1 cellular context compared by ENCODE assay signal in the genomic region with DNA sequence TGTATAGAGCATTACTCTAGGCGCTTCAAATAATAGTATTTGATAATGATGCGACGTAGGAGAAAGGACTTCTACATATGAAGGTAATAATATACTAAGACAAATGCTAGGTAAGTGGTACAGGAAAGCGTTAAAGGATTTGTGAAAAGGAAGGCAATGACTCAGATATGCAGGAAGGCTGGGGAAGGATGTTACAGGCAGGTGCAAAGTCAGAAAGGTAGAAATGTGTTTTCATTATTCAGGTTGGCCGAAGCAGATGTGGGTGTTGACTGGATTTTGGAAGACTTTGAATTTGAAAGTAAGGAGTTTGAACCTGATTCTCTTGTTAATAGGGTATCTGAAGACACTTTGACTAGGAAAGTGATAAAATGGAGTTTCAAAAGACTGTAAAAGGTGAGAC.
TF ChIP-seq lines count a peak whose summit lies in the region.

No MANE protein-coding gene starts in this region.

TF ChIP-seq in GM23338, 12 proteins besides CTCF, POLR2A, EP300 and RAD21 (continued from another document):
- TF ChIP-seq, protein P1, sequence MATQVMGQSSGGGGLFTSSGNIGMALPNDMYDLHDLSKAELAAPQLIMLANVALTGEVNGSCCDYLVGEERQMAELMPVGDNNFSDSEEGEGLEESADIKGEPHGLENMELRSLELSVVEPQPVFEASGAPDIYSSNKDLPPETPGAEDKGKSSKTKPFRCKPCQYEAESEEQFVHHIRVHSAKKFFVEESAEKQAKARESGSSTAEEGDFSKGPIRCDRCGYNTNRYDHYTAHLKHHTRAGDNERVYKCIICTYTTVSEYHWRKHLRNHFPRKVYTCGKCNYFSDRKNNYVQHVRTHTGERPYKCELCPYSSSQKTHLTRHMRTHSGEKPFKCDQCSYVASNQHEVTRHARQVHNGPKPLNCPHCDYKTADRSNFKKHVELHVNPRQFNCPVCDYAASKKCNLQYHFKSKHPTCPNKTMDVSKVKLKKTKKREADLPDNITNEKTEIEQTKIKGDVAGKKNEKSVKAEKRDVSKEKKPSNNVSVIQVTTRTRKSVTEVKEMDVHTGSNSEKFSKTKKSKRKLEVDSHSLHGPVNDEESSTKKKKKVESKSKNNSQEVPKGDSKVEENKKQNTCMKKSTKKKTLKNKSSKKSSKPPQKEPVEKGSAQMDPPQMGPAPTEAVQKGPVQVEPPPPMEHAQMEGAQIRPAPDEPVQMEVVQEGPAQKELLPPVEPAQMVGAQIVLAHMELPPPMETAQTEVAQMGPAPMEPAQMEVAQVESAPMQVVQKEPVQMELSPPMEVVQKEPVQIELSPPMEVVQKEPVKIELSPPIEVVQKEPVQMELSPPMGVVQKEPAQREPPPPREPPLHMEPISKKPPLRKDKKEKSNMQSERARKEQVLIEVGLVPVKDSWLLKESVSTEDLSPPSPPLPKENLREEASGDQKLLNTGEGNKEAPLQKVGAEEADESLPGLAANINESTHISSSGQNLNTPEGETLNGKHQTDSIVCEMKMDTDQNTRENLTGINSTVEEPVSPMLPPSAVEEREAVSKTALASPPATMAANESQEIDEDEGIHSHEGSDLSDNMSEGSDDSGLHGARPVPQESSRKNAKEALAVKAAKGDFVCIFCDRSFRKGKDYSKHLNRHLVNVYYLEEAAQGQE (IDR thresholded peaks at IDR 0.05; ENCODE audit: unreplicated experiment) = no peak
- TF ChIP-seq, protein P2, sequence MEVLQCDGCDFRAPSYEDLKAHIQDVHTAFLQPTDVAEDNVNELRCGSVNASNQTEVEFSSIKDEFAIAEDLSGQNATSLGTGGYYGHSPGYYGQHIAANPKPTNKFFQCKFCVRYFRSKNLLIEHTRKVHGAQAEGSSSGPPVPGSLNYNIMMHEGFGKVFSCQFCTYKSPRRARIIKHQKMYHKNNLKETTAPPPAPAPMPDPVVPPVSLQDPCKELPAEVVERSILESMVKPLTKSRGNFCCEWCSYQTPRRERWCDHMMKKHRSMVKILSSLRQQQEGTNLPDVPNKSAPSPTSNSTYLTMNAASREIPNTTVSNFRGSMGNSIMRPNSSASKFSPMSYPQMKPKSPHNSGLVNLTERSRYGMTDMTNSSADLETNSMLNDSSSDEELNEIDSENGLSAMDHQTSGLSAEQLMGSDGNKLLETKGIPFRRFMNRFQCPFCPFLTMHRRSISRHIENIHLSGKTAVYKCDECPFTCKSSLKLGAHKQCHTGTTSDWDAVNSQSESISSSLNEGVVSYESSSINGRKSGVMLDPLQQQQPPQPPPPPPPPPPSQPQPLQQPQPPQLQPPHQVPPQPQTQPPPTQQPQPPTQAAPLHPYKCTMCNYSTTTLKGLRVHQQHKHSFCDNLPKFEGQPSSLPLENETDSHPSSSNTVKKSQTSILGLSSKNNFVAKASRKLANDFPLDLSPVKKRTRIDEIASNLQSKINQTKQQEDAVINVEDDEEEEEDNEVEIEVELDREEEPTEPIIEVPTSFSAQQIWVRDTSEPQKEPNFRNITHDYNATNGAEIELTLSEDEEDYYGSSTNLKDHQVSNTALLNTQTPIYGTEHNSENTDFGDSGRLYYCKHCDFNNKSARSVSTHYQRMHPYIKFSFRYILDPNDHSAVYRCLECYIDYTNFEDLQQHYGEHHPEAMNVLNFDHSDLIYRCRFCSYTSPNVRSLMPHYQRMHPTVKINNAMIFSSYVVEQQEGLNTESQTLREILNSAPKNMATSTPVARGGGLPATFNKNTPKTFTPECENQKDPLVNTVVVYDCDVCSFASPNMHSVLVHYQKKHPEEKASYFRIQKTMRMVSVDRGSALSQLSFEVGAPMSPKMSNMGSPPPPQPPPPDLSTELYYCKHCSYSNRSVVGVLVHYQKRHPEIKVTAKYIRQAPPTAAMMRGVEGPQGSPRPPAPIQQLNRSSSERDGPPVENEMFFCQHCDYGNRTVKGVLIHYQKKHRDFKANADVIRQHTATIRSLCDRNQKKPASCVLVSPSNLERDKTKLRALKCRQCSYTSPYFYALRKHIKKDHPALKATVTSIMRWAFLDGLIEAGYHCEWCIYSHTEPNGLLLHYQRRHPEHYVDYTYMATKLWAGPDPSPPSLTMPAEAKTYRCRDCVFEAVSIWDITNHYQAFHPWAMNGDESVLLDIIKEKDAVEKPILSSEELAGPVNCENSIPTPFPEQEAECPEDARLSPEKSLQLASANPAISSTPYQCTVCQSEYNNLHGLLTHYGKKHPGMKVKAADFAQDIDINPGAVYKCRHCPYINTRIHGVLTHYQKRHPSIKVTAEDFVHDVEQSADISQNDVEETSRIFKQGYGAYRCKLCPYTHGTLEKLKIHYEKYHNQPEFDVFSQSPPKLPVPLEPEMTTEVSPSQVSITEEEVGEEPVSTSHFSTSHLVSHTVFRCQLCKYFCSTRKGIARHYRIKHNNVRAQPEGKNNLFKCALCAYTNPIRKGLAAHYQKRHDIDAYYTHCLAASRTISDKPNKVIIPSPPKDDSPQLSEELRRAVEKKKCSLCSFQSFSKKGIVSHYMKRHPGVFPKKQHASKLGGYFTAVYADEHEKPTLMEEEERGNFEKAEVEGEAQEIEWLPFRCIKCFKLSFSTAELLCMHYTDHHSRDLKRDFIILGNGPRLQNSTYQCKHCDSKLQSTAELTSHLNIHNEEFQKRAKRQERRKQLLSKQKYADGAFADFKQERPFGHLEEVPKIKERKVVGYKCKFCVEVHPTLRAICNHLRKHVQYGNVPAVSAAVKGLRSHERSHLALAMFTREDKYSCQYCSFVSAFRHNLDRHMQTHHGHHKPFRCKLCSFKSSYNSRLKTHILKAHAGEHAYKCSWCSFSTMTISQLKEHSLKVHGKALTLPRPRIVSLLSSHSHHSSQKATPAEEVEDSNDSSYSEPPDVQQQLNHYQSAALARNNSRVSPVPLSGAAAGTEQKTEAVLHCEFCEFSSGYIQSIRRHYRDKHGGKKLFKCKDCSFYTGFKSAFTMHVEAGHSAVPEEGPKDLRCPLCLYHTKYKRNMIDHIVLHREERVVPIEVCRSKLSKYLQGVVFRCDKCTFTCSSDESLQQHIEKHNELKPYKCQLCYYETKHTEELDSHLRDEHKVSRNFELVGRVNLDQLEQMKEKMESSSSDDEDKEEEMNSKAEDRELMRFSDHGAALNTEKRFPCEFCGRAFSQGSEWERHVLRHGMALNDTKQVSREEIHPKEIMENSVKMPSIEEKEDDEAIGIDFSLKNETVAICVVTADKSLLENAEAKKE (CRISPR knock-in tag; IDR thresholded peaks at IDR 0.05) = no peak
- TF ChIP-seq, protein P3, sequence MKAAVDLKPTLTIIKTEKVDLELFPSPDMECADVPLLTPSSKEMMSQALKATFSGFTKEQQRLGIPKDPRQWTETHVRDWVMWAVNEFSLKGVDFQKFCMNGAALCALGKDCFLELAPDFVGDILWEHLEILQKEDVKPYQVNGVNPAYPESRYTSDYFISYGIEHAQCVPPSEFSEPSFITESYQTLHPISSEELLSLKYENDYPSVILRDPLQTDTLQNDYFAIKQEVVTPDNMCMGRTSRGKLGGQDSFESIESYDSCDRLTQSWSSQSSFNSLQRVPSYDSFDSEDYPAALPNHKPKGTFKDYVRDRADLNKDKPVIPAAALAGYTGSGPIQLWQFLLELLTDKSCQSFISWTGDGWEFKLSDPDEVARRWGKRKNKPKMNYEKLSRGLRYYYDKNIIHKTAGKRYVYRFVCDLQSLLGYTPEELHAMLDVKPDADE (IDR thresholded peaks at IDR 0.05) = no peak
- TF ChIP-seq JUNB (IDR thresholded peaks at IDR 0.05; ENCODE audit: unreplicated experiment) (no peak), STAT1 (IDR thresholded peaks at IDR 0.05; ENCODE audit: unreplicated experiment) (no peak), ZNF114 (CRISPR knock-in tag; IDR thresholded peaks at IDR 0.05) (no peak), EZH2 (IDR thresholded peaks at IDR 0.05; ENCODE audit: low read depth, unreplicated experiment) (no peak), EZH2phosphoT487 (IDR thresholded peaks at IDR 0.05; ENCODE audit: unreplicated experiment) (no peak)
